Comparison of ENCODE assay signal across 8 cellular contexts in genomic region chr17:18476508-18477308, GRCh38. TPM values are rescaled to one million over a fixed set of nuclear protein-coding genes. Genes with fewer than 3 reads are reported as not detected.
DNase-seq lines count a peak whose midpoint lies in the region; ATAC-seq lines count a peak whose summit lies in the region.
"Not testable (repeated sequence)": the region's sequence is repeated elsewhere in the genome, so short reads cannot be mapped to it uniquely, and the experiment has no call there.

Gene LGALS9C, plus strand, starts transcription at chr17:18476789. Its CDS starts 66 bp downstream, at chr17:18476855.

- H3K36me3 ChIP-seq in esophagus (ENCODE audit: control insufficient read depth in 2 of 2, insufficient read depth in 2 of 2, low read length in 1 of 2), result not testable (repeated sequence)

- WGBS in esophagus, 2 donors, result 42 to 54% methylated on average over 6 to 7 of the region's 9 CpGs

- H3K36me3 Mint-ChIP-seq in activated CD4-positive, alpha-beta T cell treated with anti-CD3 and anti-CD28 coated beads, Interleukin-2, amount 10 ng/mL, durations not matched to agents 24 days and 14 days (ENCODE audit: low read depth); naive B cell: not testable (repeated sequence)

- H3K27ac ChIP-seq in esophagus (ENCODE audit: low read depth in 2 of 2, low read length in 1 of 2), result peak within 1 kb of the TSS; percentile 78 to 90

- H3K4me3 Mint-ChIP-seq in activated CD4-positive, alpha-beta T cell treated with anti-CD3 and anti-CD28 coated beads, Interleukin-2, amount 10 ng/mL, durations not matched to agents 24 days and 14 days, result peak within 1 kb of the TSS; percentile 57
- peak within 1 kb of the TSS in 4 of 8 donors; percentile 41 to 90 (median 55) for H3K4me3 Mint-ChIP-seq in naive B cell

- not testable (repeated sequence) for H3K4me1 Mint-ChIP-seq in activated CD4-positive, alpha-beta T cell treated with anti-CD3 and anti-CD28 coated beads, Interleukin-2, amount 10 ng/mL, durations not matched to agents 24 days and 14 days; naive B cell

- DNase-seq in AG20443 (ENCODE audit: low spot score) (peak; percentile 0), NAMALWA (ENCODE audit: low spot score) (peak; percentile 4)
- DNase-seq in activated CD4-positive, alpha-beta T cell treated with anti-CD3 and anti-CD28 coated beads, Interleukin-2, amount 10 ng/mL, durations not matched to agents 24 days and 14 days, result peak; percentile 68
- DNase-seq in naive B cell, result not testable (repeated sequence)

- H3K4me1 ChIP-seq in esophagus (ENCODE audit: control insufficient read depth in 2 of 2, insufficient read depth in 2 of 2, low read length in 1 of 2), result not testable (repeated sequence)

- not testable (repeated sequence) for H3K27me3 Mint-ChIP-seq in activated CD4-positive, alpha-beta T cell treated with anti-CD3 and anti-CD28 coated beads, Interleukin-2, amount 10 ng/mL, durations not matched to agents 24 days and 14 days; naive B cell

- intact Hi-C loops in activated CD4-positive, alpha-beta T cell treated with anti-CD3 and anti-CD28 coated beads, Interleukin-2, amount 10 ng/mL, durations not matched to agents 24 days and 14 days (cut with micrococcal nuclease), result not testable (repeated sequence)

- ATAC-seq in GM18519 (IDR thresholded peaks at IDR 0.05; ENCODE audit: low FRiP score, unreplicated experiment), result peak; percentile 60
- ATAC-seq in GM21576 (IDR thresholded peaks at IDR 0.05; ENCODE audit: unreplicated experiment), result peak; percentile 82
- ATAC-seq in HG03139 (IDR thresholded peaks at IDR 0.05; ENCODE audit: unreplicated experiment), result peak; percentile 85
- ATAC-seq in naive B cell (ENCODE audit: low read depth in 2 of 2), result peak; percentile 87 to 97

- H3K4me3 ChIP-seq in esophagus (ENCODE audit: low read depth in 1 of 2, low read length in 2 of 2), result not testable (repeated sequence)

- not testable (repeated sequence) for H3K27me3 ChIP-seq in esophagus (ENCODE audit: control insufficient read depth in 1 of 2, insufficient read depth in 2 of 2, low read length in 2 of 2)

- not testable (repeated sequence) for H3K9me3 ChIP-seq in esophagus (ENCODE audit: control insufficient read depth in 2 of 2, insufficient read depth in 1 of 2, low read depth in 1 of 2, low read length in 1 of 2)

- H3K9me3 Mint-ChIP-seq in activated CD4-positive, alpha-beta T cell treated with anti-CD3 and anti-CD28 coated beads, Interleukin-2, amount 10 ng/mL, durations not matched to agents 24 days and 14 days; naive B cell: not testable (repeated sequence)

- peak within 1 kb of the TSS; percentile 8 for H3K27ac Mint-ChIP-seq in activated CD4-positive, alpha-beta T cell treated with anti-CD3 and anti-CD28 coated beads, Interleukin-2, amount 10 ng/mL, durations not matched to agents 24 days and 14 days
- peak within 1 kb of the TSS in 1 of 6 donors; percentile 84 for H3K27ac Mint-ChIP-seq in naive B cell

RNA-seq across cellular contexts. Expression of gene LGALS9C, which starts in this region (rescaled TPM):
- total RNA-seq in activated CD4-positive, alpha-beta T cell treated with anti-CD3 and anti-CD28 coated beads, Interleukin-2, amount 10 ng/mL, durations not matched to agents 24 days and 14 days, result not detected in 2 replicates
- polyA plus RNA-seq in esophagus (10 to 100 TPM; 13.4 to 28.2 TPM), naive B cell (ENCODE audit: low read depth in 6 of 6) (not detected)

Comparison
In these comparisons a context has a peak if more than half of its experiments do, and no peak if none do; other contexts are left out.
1. RNA of gene LGALS9C (polyA plus RNA-seq): 13.4 to 28.2 TPM in esophagus; not detected in naive B cell; every median in the first group is over 10 times any median in the second.
2. Peak in DNase-seq in activated CD4-positive, alpha-beta T cell treated with anti-CD3 and anti-CD28 coated beads, Interleukin-2, amount 10 ng/mL, durations not matched to agents 24 days and 14 days; RNA of the gene not detected or under 1 TPM.
3. Peak in ATAC-seq in naive B cell; RNA of the gene not detected or under 1 TPM.
4. Peak in every context shown above with its lines, with median percentiles within 50 percentile points of each other: ATAC-seq.